Comparison of ENCODE assay signal across 1 cellular context in the genomic region with DNA sequence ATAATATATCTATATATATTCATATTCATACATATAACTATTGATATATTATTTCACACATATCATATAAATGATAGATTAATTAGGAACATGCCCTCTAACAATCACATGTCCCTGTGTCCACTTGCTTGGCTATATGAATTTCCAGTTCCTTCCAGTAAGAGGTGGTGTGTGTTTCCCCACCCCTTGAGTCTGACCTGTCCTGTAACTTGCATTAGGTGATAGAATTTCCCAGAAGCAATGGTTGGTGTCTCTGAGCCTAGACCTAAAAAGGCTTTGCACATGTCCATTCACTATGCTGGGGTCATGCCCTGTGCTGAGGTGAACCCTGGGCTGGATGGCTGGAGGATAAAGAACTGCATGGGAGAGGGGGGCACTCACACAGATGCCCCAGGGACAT.
A peak's percentile ranks its signal among the peaks of the same experiment; 100 is the strongest.
TF ChIP-seq lines count a peak whose summit lies in the region.

No MANE protein-coding gene starts in this region.

TF ChIP-seq in A549, 52 proteins besides CTCF, POLR2A, EP300 and RAD21:
- TF ChIP-seq POLR2AphosphoS2 (conservative IDR thresholded peaks at IDR 0.05; ENCODE audit: low read length) (peak; percentile 84; the same call in 1 of the 2 replicates), JUN (IDR thresholded peaks at IDR 0.05) (peak; percentile 48; a peak in 3 of 5 replicates), MAX (IDR thresholded peaks at IDR 0.05) (0 out of 2 replicates have a peak, but pooled peaks have one; percentile 29)
